1 cellular context compared by ENCODE assay signal in the genomic region with DNA sequence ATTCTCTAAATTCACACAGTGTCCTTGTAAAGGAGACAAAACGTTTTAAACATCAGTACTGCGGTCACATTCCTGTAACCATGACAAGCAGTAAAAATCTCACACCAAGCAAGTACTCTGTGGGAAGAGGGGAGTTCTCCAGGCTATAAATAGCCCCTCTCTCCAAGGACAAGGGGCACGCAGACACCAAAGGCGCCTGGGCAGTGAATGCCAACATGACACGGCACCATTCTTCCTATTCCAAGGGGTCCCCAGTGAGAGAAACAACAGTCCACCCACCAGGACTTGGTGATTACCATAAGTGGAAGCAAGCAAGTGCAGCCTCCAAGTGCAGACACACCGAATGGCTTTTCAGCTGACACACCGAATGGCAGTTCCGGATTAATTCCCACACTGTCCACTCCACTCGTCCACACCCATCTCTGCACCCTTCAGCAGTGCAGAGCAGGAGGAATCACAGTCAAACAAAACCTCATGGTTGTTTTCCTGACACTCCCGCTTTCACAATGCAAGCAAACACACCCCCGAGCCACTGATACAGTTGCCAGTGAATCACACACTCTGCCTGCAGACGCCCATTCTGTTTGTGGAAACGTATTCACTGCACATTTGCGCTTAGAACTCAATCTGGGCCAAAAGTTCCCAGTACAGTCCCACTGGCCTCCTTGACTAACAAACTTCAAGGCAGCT.
TF ChIP-seq lines count a peak whose summit lies in the region.

No MANE protein-coding gene starts in this region.

TF ChIP-seq in HepG2, 621 proteins besides CTCF, POLR2A, EP300 and RAD21 (continued from another document and continues in another):
- TF ChIP-seq, protein P1, sequence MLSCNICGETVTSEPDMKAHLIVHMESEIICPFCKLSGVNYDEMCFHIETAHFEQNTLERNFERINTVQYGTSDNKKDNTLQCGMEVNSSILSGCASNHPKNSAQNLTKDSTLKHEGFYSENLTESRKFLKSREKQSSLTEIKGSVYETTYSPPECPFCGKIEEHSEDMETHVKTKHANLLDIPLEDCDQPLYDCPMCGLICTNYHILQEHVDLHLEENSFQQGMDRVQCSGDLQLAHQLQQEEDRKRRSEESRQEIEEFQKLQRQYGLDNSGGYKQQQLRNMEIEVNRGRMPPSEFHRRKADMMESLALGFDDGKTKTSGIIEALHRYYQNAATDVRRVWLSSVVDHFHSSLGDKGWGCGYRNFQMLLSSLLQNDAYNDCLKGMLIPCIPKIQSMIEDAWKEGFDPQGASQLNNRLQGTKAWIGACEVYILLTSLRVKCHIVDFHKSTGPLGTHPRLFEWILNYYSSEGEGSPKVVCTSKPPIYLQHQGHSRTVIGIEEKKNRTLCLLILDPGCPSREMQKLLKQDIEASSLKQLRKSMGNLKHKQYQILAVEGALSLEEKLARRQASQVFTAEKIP (CRISPR knock-in tag; IDR thresholded peaks at IDR 0.05; ENCODE audit: borderline replicate concordance) = no peak
- TF ChIP-seq PHF8 (CRISPR knock-in tag; IDR thresholded peaks at IDR 0.05) = no peak
- TF ChIP-seq, protein P2, sequence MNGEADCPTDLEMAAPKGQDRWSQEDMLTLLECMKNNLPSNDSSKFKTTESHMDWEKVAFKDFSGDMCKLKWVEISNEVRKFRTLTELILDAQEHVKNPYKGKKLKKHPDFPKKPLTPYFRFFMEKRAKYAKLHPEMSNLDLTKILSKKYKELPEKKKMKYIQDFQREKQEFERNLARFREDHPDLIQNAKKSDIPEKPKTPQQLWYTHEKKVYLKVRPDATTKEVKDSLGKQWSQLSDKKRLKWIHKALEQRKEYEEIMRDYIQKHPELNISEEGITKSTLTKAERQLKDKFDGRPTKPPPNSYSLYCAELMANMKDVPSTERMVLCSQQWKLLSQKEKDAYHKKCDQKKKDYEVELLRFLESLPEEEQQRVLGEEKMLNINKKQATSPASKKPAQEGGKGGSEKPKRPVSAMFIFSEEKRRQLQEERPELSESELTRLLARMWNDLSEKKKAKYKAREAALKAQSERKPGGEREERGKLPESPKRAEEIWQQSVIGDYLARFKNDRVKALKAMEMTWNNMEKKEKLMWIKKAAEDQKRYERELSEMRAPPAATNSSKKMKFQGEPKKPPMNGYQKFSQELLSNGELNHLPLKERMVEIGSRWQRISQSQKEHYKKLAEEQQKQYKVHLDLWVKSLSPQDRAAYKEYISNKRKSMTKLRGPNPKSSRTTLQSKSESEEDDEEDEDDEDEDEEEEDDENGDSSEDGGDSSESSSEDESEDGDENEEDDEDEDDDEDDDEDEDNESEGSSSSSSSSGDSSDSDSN (CRISPR knock-in tag; IDR thresholded peaks at IDR 0.05) = peak; percentile 17; the same call in 1 of the 2 replicates
- peak; percentile 2 for TF ChIP-seq XRCC5 (optimal IDR thresholded peaks at IDR 0.05; ENCODE audit: low read length)
- TF ChIP-seq, protein P3, sequence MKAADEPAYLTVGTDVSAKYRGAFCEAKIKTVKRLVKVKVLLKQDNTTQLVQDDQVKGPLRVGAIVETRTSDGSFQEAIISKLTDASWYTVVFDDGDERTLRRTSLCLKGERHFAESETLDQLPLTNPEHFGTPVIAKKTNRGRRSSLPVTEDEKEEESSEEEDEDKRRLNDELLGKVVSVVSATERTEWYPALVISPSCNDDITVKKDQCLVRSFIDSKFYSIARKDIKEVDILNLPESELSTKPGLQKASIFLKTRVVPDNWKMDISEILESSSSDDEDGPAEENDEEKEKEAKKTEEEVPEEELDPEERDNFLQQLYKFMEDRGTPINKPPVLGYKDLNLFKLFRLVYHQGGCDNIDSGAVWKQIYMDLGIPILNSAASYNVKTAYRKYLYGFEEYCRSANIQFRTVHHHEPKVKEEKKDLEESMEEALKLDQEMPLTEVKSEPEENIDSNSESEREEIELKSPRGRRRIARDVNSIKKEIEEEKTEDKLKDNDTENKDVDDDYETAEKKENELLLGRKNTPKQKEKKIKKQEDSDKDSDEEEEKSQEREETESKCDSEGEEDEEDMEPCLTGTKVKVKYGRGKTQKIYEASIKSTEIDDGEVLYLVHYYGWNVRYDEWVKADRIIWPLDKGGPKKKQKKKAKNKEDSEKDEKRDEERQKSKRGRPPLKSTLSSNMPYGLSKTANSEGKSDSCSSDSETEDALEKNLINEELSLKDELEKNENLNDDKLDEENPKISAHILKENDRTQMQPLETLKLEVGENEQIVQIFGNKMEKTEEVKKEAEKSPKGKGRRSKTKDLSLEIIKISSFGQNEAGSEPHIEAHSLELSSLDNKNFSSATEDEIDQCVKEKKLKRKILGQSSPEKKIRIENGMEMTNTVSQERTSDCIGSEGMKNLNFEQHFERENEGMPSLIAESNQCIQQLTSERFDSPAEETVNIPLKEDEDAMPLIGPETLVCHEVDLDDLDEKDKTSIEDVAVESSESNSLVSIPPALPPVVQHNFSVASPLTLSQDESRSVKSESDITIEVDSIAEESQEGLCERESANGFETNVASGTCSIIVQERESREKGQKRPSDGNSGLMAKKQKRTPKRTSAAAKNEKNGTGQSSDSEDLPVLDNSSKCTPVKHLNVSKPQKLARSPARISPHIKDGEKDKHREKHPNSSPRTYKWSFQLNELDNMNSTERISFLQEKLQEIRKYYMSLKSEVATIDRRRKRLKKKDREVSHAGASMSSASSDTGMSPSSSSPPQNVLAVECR (CRISPR knock-in tag; IDR thresholded peaks at IDR 0.05; ENCODE audit: borderline replicate concordance) = peak; percentile 17
- TF ChIP-seq KMT2A (CRISPR knock-in tag; IDR thresholded peaks at IDR 0.05) = no peak
- TF ChIP-seq IRF2 (CRISPR knock-in tag; IDR thresholded peaks at IDR 0.05) = no peak
- TF ChIP-seq EZH2 (conservative IDR thresholded peaks at IDR 0.05; ENCODE audit: low read depth, low read length) = no peak
- no peak for TF ChIP-seq KDM6A (CRISPR knock-in tag; IDR thresholded peaks at IDR 0.05; ENCODE audit: low read depth)
- TF ChIP-seq, protein P4, sequence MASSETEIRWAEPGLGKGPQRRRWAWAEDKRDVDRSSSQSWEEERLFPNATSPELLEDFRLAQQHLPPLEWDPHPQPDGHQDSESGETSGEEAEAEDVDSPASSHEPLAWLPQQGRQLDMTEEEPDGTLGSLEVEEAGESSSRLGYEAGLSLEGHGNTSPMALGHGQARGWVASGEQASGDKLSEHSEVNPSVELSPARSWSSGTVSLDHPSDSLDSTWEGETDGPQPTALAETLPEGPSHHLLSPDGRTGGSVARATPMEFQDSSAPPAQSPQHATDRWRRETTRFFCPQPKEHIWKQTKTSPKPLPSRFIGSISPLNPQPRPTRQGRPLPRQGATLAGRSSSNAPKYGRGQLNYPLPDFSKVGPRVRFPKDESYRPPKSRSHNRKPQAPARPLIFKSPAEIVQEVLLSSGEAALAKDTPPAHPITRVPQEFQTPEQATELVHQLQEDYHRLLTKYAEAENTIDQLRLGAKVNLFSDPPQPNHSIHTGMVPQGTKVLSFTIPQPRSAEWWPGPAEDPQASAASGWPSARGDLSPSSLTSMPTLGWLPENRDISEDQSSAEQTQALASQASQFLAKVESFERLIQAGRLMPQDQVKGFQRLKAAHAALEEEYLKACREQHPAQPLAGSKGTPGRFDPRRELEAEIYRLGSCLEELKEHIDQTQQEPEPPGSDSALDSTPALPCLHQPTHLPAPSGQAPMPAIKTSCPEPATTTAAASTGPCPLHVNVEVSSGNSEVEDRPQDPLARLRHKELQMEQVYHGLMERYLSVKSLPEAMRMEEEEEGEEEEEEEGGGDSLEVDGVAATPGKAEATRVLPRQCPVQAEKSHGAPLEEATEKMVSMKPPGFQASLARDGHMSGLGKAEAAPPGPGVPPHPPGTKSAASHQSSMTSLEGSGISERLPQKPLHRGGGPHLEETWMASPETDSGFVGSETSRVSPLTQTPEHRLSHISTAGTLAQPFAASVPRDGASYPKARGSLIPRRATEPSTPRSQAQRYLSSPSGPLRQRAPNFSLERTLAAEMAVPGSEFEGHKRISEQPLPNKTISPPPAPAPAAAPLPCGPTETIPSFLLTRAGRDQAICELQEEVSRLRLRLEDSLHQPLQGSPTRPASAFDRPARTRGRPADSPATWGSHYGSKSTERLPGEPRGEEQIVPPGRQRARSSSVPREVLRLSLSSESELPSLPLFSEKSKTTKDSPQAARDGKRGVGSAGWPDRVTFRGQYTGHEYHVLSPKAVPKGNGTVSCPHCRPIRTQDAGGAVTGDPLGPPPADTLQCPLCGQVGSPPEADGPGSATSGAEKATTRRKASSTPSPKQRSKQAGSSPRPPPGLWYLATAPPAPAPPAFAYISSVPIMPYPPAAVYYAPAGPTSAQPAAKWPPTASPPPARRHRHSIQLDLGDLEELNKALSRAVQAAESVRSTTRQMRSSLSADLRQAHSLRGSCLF (CRISPR knock-in tag; IDR thresholded peaks at IDR 0.05; ENCODE audit: borderline replicate concordance) = no peak
- no peak for TF ChIP-seq HMGA1 (CRISPR knock-in tag; conservative IDR thresholded peaks at IDR 0.05)
- TF ChIP-seq SRF (IDR thresholded peaks at IDR 0.05; ENCODE audit: low read depth, low read length) = no peak
- TF ChIP-seq ZNF431 (CRISPR knock-in tag; IDR thresholded peaks at IDR 0.05; ENCODE audit: borderline replicate concordance, low read depth) = no peak
- TF ChIP-seq, protein P5, sequence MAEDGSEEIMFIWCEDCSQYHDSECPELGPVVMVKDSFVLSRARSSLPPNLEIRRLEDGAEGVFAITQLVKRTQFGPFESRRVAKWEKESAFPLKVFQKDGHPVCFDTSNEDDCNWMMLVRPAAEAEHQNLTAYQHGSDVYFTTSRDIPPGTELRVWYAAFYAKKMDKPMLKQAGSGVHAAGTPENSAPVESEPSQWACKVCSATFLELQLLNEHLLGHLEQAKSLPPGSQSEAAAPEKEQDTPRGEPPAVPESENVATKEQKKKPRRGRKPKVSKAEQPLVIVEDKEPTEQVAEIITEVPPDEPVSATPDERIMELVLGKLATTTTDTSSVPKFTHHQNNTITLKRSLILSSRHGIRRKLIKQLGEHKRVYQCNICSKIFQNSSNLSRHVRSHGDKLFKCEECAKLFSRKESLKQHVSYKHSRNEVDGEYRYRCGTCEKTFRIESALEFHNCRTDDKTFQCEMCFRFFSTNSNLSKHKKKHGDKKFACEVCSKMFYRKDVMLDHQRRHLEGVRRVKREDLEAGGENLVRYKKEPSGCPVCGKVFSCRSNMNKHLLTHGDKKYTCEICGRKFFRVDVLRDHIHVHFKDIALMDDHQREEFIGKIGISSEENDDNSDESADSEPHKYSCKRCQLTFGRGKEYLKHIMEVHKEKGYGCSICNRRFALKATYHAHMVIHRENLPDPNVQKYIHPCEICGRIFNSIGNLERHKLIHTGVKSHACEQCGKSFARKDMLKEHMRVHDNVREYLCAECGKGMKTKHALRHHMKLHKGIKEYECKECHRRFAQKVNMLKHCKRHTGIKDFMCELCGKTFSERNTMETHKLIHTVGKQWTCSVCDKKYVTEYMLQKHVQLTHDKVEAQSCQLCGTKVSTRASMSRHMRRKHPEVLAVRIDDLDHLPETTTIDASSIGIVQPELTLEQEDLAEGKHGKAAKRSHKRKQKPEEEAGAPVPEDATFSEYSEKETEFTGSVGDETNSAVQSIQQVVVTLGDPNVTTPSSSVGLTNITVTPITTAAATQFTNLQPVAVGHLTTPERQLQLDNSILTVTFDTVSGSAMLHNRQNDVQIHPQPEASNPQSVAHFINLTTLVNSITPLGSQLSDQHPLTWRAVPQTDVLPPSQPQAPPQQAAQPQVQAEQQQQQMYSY (CRISPR knock-in tag; IDR thresholded peaks at IDR 0.05) = 0 out of 2 replicates have a peak, but pooled peaks have one; percentile 36
- TF ChIP-seq ZNF709 (CRISPR knock-in tag; IDR thresholded peaks at IDR 0.05) = no peak
- no peak for TF ChIP-seq MEIS2 (CRISPR knock-in tag; IDR thresholded peaks at IDR 0.05)
- no peak for TF ChIP-seq KDM4B (CRISPR knock-in tag; IDR thresholded peaks at IDR 0.05)
- no peak for TF ChIP-seq PITX1 (CRISPR knock-in tag; IDR thresholded peaks at IDR 0.05)
- TF ChIP-seq ZNF12 (CRISPR knock-in tag; IDR thresholded peaks at IDR 0.05) = no peak
- no peak for TF ChIP-seq KDM2A (CRISPR knock-in tag; IDR thresholded peaks at IDR 0.05; ENCODE audit: borderline replicate concordance, low read depth)
- TF ChIP-seq, protein P6, sequence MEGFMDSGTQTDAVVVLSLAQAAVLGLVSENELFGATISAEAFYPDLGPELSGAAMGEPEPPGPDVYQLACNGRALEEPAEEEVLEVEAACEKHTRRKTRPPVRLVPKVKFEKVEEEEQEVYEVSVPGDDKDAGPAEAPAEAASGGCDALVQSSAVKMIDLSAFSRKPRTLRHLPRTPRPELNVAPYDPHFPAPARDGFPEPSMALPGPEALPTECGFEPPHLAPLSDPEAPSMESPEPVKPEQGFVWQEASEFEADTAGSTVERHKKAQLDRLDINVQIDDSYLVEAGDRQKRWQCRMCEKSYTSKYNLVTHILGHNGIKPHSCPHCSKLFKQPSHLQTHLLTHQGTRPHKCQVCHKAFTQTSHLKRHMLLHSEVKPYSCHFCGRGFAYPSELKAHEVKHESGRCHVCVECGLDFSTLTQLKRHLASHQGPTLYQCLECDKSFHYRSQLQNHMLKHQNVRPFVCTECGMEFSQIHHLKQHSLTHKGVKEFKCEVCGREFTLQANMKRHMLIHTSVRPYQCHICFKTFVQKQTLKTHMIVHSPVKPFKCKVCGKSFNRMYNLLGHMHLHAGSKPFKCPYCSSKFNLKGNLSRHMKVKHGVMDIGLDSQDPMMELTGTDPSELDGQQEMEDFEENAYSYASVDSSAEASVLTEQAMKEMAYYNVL (CRISPR knock-in tag; IDR thresholded peaks at IDR 0.05; ENCODE audit: borderline replicate concordance) = no peak
- no peak for TF ChIP-seq HNRNPH1 (optimal IDR thresholded peaks at IDR 0.05; ENCODE audit: low read depth, low read length)
- TF ChIP-seq ZNF530 (CRISPR knock-in tag; IDR thresholded peaks at IDR 0.05; ENCODE audit: low read depth) = no peak
- no peak for TF ChIP-seq ZKSCAN5 (CRISPR knock-in tag; IDR thresholded peaks at IDR 0.05)
- TF ChIP-seq, protein P7, sequence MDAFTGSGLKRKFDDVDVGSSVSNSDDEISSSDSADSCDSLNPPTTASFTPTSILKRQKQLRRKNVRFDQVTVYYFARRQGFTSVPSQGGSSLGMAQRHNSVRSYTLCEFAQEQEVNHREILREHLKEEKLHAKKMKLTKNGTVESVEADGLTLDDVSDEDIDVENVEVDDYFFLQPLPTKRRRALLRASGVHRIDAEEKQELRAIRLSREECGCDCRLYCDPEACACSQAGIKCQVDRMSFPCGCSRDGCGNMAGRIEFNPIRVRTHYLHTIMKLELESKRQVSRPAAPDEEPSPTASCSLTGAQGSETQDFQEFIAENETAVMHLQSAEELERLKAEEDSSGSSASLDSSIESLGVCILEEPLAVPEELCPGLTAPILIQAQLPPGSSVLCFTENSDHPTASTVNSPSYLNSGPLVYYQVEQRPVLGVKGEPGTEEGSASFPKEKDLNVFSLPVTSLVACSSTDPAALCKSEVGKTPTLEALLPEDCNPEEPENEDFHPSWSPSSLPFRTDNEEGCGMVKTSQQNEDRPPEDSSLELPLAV (CRISPR knock-in tag; conservative IDR thresholded peaks at IDR 0.05; ENCODE audit: low read depth) = no peak
- TF ChIP-seq SALL2 (CRISPR knock-in tag; IDR thresholded peaks at IDR 0.05) = no peak
- TF ChIP-seq NFATC3 (CRISPR knock-in tag; IDR thresholded peaks at IDR 0.05) = no peak
- TF ChIP-seq JUNB (CRISPR knock-in tag; IDR thresholded peaks at IDR 0.05; ENCODE audit: borderline replicate concordance) = peak; percentile 44; the same call in 1 of the 2 replicates
- no peak for TF ChIP-seq ZNF569 (CRISPR knock-in tag; IDR thresholded peaks at IDR 0.05; ENCODE audit: borderline replicate concordance)
- no peak for TF ChIP-seq ZNF557 (CRISPR knock-in tag; IDR thresholded peaks at IDR 0.05)
- 0 out of 2 replicates have a peak, but pooled peaks have one; percentile 19 for TF ChIP-seq MEIS1 (CRISPR knock-in tag; IDR thresholded peaks at IDR 0.05; ENCODE audit: borderline replicate concordance)
- TF ChIP-seq ZNF619 (CRISPR knock-in tag; IDR thresholded peaks at IDR 0.05) = no peak
